23 cellular contexts compared by ENCODE assay signal in genomic region chr1:28288487-28288886, GRCh38. TPM values are rescaled to one million over a fixed set of nuclear protein-coding genes. Genes with fewer than 3 reads are reported as not detected.
A peak's percentile ranks its signal among the peaks of the same experiment; 100 is the strongest.
DNase-seq lines count a peak whose midpoint lies in the region; ATAC-seq and TF ChIP-seq lines count a peak whose summit lies in the region.
"Had no signal": no experiment of that assay in that cellular context is flagged by ENCODE, and none has a peak within 500 bp of the region (broad histone marks: within the 10 kb centered on the region; RNA-seq: fewer than 3 reads in every experiment).

No MANE protein-coding gene starts in this region.

- no peak overlapping the region for H3K4me2 ChIP-seq in mesenchymal stem cell (ENCODE audit: low read length, poor library complexity, severe bottlenecking)
- H3K4me2 ChIP-seq: BLaER1 had no signal

- no peaks in the 10 kb centered on the region for H3K4me1 ChIP-seq in mesenchymal stem cell (ENCODE audit: control insufficient read depth, insufficient read depth, low read depth, low read length)
- H3K4me1 ChIP-seq: BLaER1, HAP-1 had no signal

- DNase-seq in T-helper 1 cell (no peak), chondrocyte (ENCODE audit: low spot score) (peak; percentile 25), mesenchymal stem cell (no peak), KBM-7 (no peak), mucosa of gallbladder (ENCODE audit: low spot score) (no peak)
- no peak for DNase-seq in activated CD4-positive, alpha-beta T cell treated with anti-CD3 and anti-CD28 coated beads, Interleukin-2, amount 10 ng/mL, durations not matched to agents 24 days and 14 days
- DNase-seq: ACHN; CD4-positive, alpha-beta T cell; COR-L47; DMS 273 treated with DMSO at 0.1 percent for 48 hours; NCI-H1417; NCI-H1694 treated with DMSO at 0.1 percent for 48 hours; NCI-H2081 treated with DMSO at 0.1 percent for 48 hours; NCI-H2171 treated with DMSO at 0.1 percent for 48 hours; NCI-H446; NCI-H526; OCI-M1 had no signal

- no peak overlapping the region for H2BK120ac ChIP-seq in mesenchymal stem cell (ENCODE audit: low read depth, low read length)

- H3K14ac ChIP-seq in mesenchymal stem cell (ENCODE audit: low read length in 2 of 2) = no peak overlapping the region

- peaks cover 2 to 6% of the 10 kb centered on the region in 2 experiments for H3K36me3 ChIP-seq in mesenchymal stem cell (ENCODE audit: control insufficient read depth in 1 of 2, insufficient read depth in 2 of 2, low read depth in 1 of 2, low read length in 2 of 2)
- H3K36me3 ChIP-seq: HAP-1, SJCRH30 had no signal

- H3K27me3 ChIP-seq in mesenchymal stem cell (ENCODE audit: control insufficient read depth in 1 of 2, insufficient read depth in 1 of 2, low read length in 2 of 2) = no peaks in the 10 kb centered on the region
- H3K27me3 ChIP-seq: BLaER1 had no signal

- H3K36me3 Mint-ChIP-seq in T-helper 1 cell treated with Interleukin-12 subunit alpha and Interleukin-12 subunit beta and Interleukin-4 antibody, amounts not matched to agents 30 μg/mL and 1 μg/mL, for 36 hours (ENCODE audit: low read depth) = no peaks in the 10 kb centered on the region
- H3K36me3 Mint-ChIP-seq in chondrocyte (ENCODE audit: low read depth) = no peaks in the 10 kb centered on the region
- no peaks in the 10 kb centered on the region for H3K36me3 Mint-ChIP-seq in activated CD4-positive, alpha-beta T cell treated with anti-CD3 and anti-CD28 coated beads, Interleukin-2, amount 10 ng/mL, durations not matched to agents 24 days and 14 days (ENCODE audit: low read depth)

- peaks cover 2% of the 10 kb centered on the region for H3K4me1 Mint-ChIP-seq in T-helper 1 cell treated with Interleukin-12 subunit alpha and Interleukin-12 subunit beta and Interleukin-4 antibody, amounts not matched to agents 30 μg/mL and 1 μg/mL, for 36 hours (ENCODE audit: low read depth)
- H3K4me1 Mint-ChIP-seq in chondrocyte (ENCODE audit: low read depth) = peaks cover 14% of the 10 kb centered on the region
- H3K4me1 Mint-ChIP-seq in activated CD4-positive, alpha-beta T cell treated with anti-CD3 and anti-CD28 coated beads, Interleukin-2, amount 10 ng/mL, durations not matched to agents 24 days and 14 days = no peaks in the 10 kb centered on the region

- H3K4me3 Mint-ChIP-seq in T-helper 1 cell treated with Interleukin-12 subunit alpha and Interleukin-12 subunit beta and Interleukin-4 antibody, amounts not matched to agents 30 μg/mL and 1 μg/mL, for 36 hours = no peak overlapping the region
- no peak overlapping the region for H3K4me3 Mint-ChIP-seq in chondrocyte (ENCODE audit: unreplicated experiment)
- H3K4me3 Mint-ChIP-seq in activated CD4-positive, alpha-beta T cell treated with anti-CD3 and anti-CD28 coated beads, Interleukin-2, amount 10 ng/mL, durations not matched to agents 24 days and 14 days = no peak overlapping the region
- H3K4me3 Mint-ChIP-seq: CD4-positive, alpha-beta T cell had no signal

- H4K91ac ChIP-seq in mesenchymal stem cell (ENCODE audit: low read length) = no peak overlapping the region

- H3K18ac ChIP-seq in mesenchymal stem cell (ENCODE audit: low read depth in 1 of 2, low read length in 2 of 2) = no peak overlapping the region

- H3K9me3 Mint-ChIP-seq in T-helper 1 cell treated with Interleukin-12 subunit alpha and Interleukin-12 subunit beta and Interleukin-4 antibody, amounts not matched to agents 30 μg/mL and 1 μg/mL, for 36 hours = no peaks in the 10 kb centered on the region
- no peaks in the 10 kb centered on the region for H3K9me3 Mint-ChIP-seq in chondrocyte (ENCODE audit: low read depth)
- no peaks in the 10 kb centered on the region for H3K9me3 Mint-ChIP-seq in activated CD4-positive, alpha-beta T cell treated with anti-CD3 and anti-CD28 coated beads, Interleukin-2, amount 10 ng/mL, durations not matched to agents 24 days and 14 days
- H3K9me3 Mint-ChIP-seq: CD4-positive, alpha-beta T cell had no signal

- no peak overlapping the region for H2BK5ac ChIP-seq in mesenchymal stem cell (ENCODE audit: low read depth, low read length, poor library complexity, severe bottlenecking)

- no peak overlapping the region for H2BK15ac ChIP-seq in mesenchymal stem cell (ENCODE audit: low read depth, poor library complexity, severe bottlenecking)

- H3K79me1 ChIP-seq in mesenchymal stem cell (replicated peaks; ENCODE audit: low read length, poor library complexity, severe bottlenecking) = no peaks in the 10 kb centered on the region

- WGBS in mesenchymal stem cell = 96% methylated on average over 8 of the region's 8 CpGs

- H2AFZ ChIP-seq in mesenchymal stem cell (ENCODE audit: low read depth, low read length) = no peak overlapping the region

- H3K9me3 ChIP-seq in mesenchymal stem cell (ENCODE audit: control insufficient read depth, low read length) = no peaks in the 10 kb centered on the region
- H3K9me3 ChIP-seq: BLaER1, HAP-1, SJCRH30 had no signal

- no peak overlapping the region for H3K4me3 ChIP-seq in mesenchymal stem cell (ENCODE audit: insufficient read depth in 1 of 2, low read depth in 1 of 2, low read length in 2 of 2)
- H3K4me3 ChIP-seq: BLaER1, HAP-1, SJCRH30 had no signal

- no peak overlapping the region for H4K8ac ChIP-seq in mesenchymal stem cell (ENCODE audit: low read length)

- in situ Hi-C loops in KBM-7 (cut with MboI; ENCODE audit: low pct_unique_long_range_greater_than_20kb, low sequenced_read_pairs) = no loop called here

- peaks cover 5% of the 10 kb centered on the region for H3K27me3 Mint-ChIP-seq in T-helper 1 cell treated with Interleukin-12 subunit alpha and Interleukin-12 subunit beta and Interleukin-4 antibody, amounts not matched to agents 30 μg/mL and 1 μg/mL, for 36 hours (ENCODE audit: low read depth)
- no peaks in the 10 kb centered on the region for H3K27me3 Mint-ChIP-seq in chondrocyte (ENCODE audit: low read depth)
- H3K27me3 Mint-ChIP-seq in activated CD4-positive, alpha-beta T cell treated with anti-CD3 and anti-CD28 coated beads, Interleukin-2, amount 10 ng/mL, durations not matched to agents 24 days and 14 days = no peaks in the 10 kb centered on the region
- H3K27me3 Mint-ChIP-seq: CD4-positive, alpha-beta T cell had no signal

- ATAC-seq in GM19328 (IDR thresholded peaks at IDR 0.05; ENCODE audit: unreplicated experiment) = no peak

- no peak overlapping the region for H3K4ac ChIP-seq in mesenchymal stem cell (ENCODE audit: low read depth in 1 of 2, low read length in 2 of 2)

- H3K27ac Mint-ChIP-seq in T-helper 1 cell treated with Interleukin-12 subunit alpha and Interleukin-12 subunit beta and Interleukin-4 antibody, amounts not matched to agents 30 μg/mL and 1 μg/mL, for 36 hours = peak overlapping the region; percentile 10
- H3K27ac Mint-ChIP-seq in chondrocyte (ENCODE audit: unreplicated experiment) = no peak overlapping the region
- no peak overlapping the region for H3K27ac Mint-ChIP-seq in activated CD4-positive, alpha-beta T cell treated with anti-CD3 and anti-CD28 coated beads, Interleukin-2, amount 10 ng/mL, durations not matched to agents 24 days and 14 days
- H3K27ac Mint-ChIP-seq: CD4-positive, alpha-beta T cell had no signal

- no peak for TF ChIP-seq CTCF in chondrocyte (IDR thresholded peaks at IDR 0.05)

- no peak overlapping the region for H2BK12ac ChIP-seq in mesenchymal stem cell (ENCODE audit: low read length in 2 of 2)

- no peak overlapping the region for H3K27ac ChIP-seq in mesenchymal stem cell (ENCODE audit: low read length, poor library complexity, severe bottlenecking)
- H3K27ac ChIP-seq: 22Rv1, BLaER1, SJCRH30 had no signal

- intact Hi-C loops in activated CD4-positive, alpha-beta T cell treated with anti-CD3 and anti-CD28 coated beads, Interleukin-2, amount 10 ng/mL, durations not matched to agents 24 days and 14 days (cut with micrococcal nuclease) = no loop called here

- peak overlapping the region; percentile 78 for H2AK5ac ChIP-seq in mesenchymal stem cell (ENCODE audit: low read length, severe bottlenecking)

- H3K23ac ChIP-seq in mesenchymal stem cell (ENCODE audit: low read length in 2 of 2) = no peak overlapping the region

- H3K9ac ChIP-seq in mesenchymal stem cell (ENCODE audit: low read length) = no peak overlapping the region
- H3K9ac ChIP-seq: BLaER1 had no signal

RNA-seq across cellular contexts. Expression of gene SESN2, which starts 29.2 kb away (rescaled TPM):
- total RNA-seq in chondrocyte (11.6 to 56.2 TPM (median 54.7 TPM) in 3 replicates), mucosa of gallbladder (19.6 TPM)
- 29.9 TPM for polyA plus RNA-seq in mesenchymal stem cell (2013, experiment 1 of 2)
- polyA plus RNA-seq in mesenchymal stem cell (2013, experiment 2 of 2) = 29.1 TPM
- 14.1 and 14.8 TPM in 2 replicates for total RNA-seq in activated CD4-positive, alpha-beta T cell treated with anti-CD3 and anti-CD28 coated beads, Interleukin-2, amount 10 ng/mL, durations not matched to agents 24 days and 14 days

RNA-seq across cellular contexts. Expression of gene MED18, which starts 40.4 kb away (rescaled TPM):
- total RNA-seq in chondrocyte (10.9 to 12.2 TPM (median 11.3 TPM) in 3 replicates), mucosa of gallbladder (13.1 TPM)
- polyA plus RNA-seq in mesenchymal stem cell (2013, experiment 1 of 2) = 7.1 TPM
- polyA plus RNA-seq in mesenchymal stem cell (2013, experiment 2 of 2) = 6.7 TPM
- total RNA-seq in activated CD4-positive, alpha-beta T cell treated with anti-CD3 and anti-CD28 coated beads, Interleukin-2, amount 10 ng/mL, durations not matched to agents 24 days and 14 days = 20.8 and 23.2 TPM in 2 replicates

RNA-seq across cellular contexts. Expression of gene ATP5IF1, which starts 52.6 kb away (rescaled TPM):
- 125 to 175 TPM (median 137 TPM) in 3 replicates for total RNA-seq in chondrocyte
- polyA plus RNA-seq in mesenchymal stem cell (2013, experiment 1 of 2) = 410 TPM
- 423 TPM for polyA plus RNA-seq in mesenchymal stem cell (2013, experiment 2 of 2)
- 139 and 142 TPM in 2 replicates for total RNA-seq in activated CD4-positive, alpha-beta T cell treated with anti-CD3 and anti-CD28 coated beads, Interleukin-2, amount 10 ng/mL, durations not matched to agents 24 days and 14 days
- total RNA-seq in mucosa of gallbladder = 208 TPM

RNA-seq across cellular contexts. Expression of gene DNAJC8, which starts 55.7 kb away (rescaled TPM):
- total RNA-seq in chondrocyte (69.2 to 85.6 TPM (median 72.8 TPM) in 3 replicates), mucosa of gallbladder (61.9 TPM)
- polyA plus RNA-seq in mesenchymal stem cell (2013, experiment 1 of 2) = 128 TPM
- 125 TPM for polyA plus RNA-seq in mesenchymal stem cell (2013, experiment 2 of 2)
- 98.4 and 103 TPM in 2 replicates for total RNA-seq in activated CD4-positive, alpha-beta T cell treated with anti-CD3 and anti-CD28 coated beads, Interleukin-2, amount 10 ng/mL, durations not matched to agents 24 days and 14 days
